16 cellular contexts compared by ENCODE assay signal in the genomic region with DNA sequence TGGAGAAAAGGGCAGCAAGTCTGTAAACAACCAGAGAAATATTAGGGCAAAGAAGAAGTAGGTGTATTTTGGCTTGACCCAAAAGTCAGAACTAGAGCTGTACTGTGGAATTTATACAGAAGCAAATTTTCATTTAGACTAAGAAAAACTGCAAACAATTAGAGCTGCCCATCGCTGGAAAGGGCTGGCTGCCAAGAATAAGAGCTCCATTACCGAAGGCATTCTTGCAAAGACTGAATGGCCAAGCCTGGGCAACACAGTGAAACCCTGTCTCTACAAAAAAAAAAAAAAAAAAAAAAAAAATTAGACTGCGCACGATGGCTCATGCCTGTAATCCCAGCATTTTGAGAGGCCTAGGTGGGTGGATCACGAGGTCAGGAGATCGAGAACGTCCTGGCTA.
"Had no signal": no experiment of that assay in that cellular context is flagged by ENCODE, and none has a peak within 500 bp of the region (broad histone marks: within the 10 kb centered on the region; RNA-seq: fewer than 3 reads in every experiment).

No MANE protein-coding gene starts in this region.

- ATAC-seq: effector memory CD8-positive, alpha-beta T cell; gastrocnemius medialis; left cardiac atrium; lower lobe of right lung; naive thymus-derived CD4-positive, alpha-beta T cell; psoas muscle had no signal

- DNase-seq: effector memory CD8-positive, alpha-beta T cell; gastrocnemius medialis; glutamatergic neuron; kidney; left cardiac atrium; left ventricle myocardium inferior; lower lobe of right lung; mesenchymal stem cell; naive thymus-derived CD4-positive, alpha-beta T cell; nephron progenitor cell; psoas muscle; sigmoid colon; stimulated activated CD4-positive, alpha-beta T cell treated with anti-CD3 and anti-CD28 coated beads, Interleukin-2, amount 100 ng/mL, for 24 hours; stimulated activated naive CD4-positive, alpha-beta T cell; stomach; trophoblast cell had no signal
